Comparison of ENCODE assay signal across 8 cellular contexts in genomic region chr1:65419681-65420589, GRCh38. TPM values are rescaled to one million over a fixed set of nuclear protein-coding genes. Genes with fewer than 3 reads are reported as not detected.
A peak's percentile ranks its signal among the peaks of the same experiment; 100 is the strongest.
DNase-seq lines count a peak whose midpoint lies in the region; ATAC-seq and TF ChIP-seq lines count a peak whose summit lies in the region.

No MANE protein-coding gene starts in this region.

- peaks cover 2% of the 10 kb centered on the region; the same call in 1 of the 2 replicates for H3K9me3 ChIP-seq in MG63

- no peak for TF ChIP-seq CTCF in fibroblast of villous mesenchyme (IDR thresholded peaks at IDR 0.05; ENCODE audit: insufficient read depth, low read depth, low read length)
- no peak for TF ChIP-seq CTCF in neural crest cell (conservative IDR thresholded peaks at IDR 0.05)

- H3K4me1 Mint-ChIP-seq in neural crest cell, result peaks cover 19% of the 10 kb centered on the region
- peaks cover 13% of the 10 kb centered on the region for H3K4me1 Mint-ChIP-seq in stimulated activated naive CD8-positive, alpha-beta T cell treated with anti-CD3 and anti-CD28 coated beads, Interleukin-15, amount 100 ng/mL, for 72 hours

- peaks cover 7% of the 10 kb centered on the region for H3K27me3 ChIP-seq in MG63

- in situ Hi-C loops in G401 (cut with HindIII; ENCODE audit: low sequenced_read_pairs), result no loop called here

- H3K9me3 Mint-ChIP-seq in neural crest cell, result no peaks in the 10 kb centered on the region
- H3K9me3 Mint-ChIP-seq in stimulated activated naive CD8-positive, alpha-beta T cell treated with anti-CD3 and anti-CD28 coated beads, Interleukin-15, amount 100 ng/mL, for 72 hours, result no peaks in the 10 kb centered on the region

- H3K27ac Mint-ChIP-seq in neural crest cell (ENCODE audit: unreplicated experiment), result peak overlapping the region; percentile 84
- peak overlapping the region; percentile 65 to 96 for H3K27ac Mint-ChIP-seq in stimulated activated naive CD8-positive, alpha-beta T cell treated with anti-CD3 and anti-CD28 coated beads, Interleukin-15, amount 100 ng/mL, for 72 hours

- peaks cover 22% of the 10 kb centered on the region for H3K27me3 Mint-ChIP-seq in neural crest cell (ENCODE audit: low read depth)
- H3K27me3 Mint-ChIP-seq in stimulated activated naive CD8-positive, alpha-beta T cell treated with anti-CD3 and anti-CD28 coated beads, Interleukin-15, amount 100 ng/mL, for 72 hours, result no peaks in the 10 kb centered on the region

- no peak overlapping the region for H3K4me3 Mint-ChIP-seq in neural crest cell
- no peak overlapping the region for H3K4me3 Mint-ChIP-seq in stimulated activated naive CD8-positive, alpha-beta T cell treated with anti-CD3 and anti-CD28 coated beads, Interleukin-15, amount 100 ng/mL, for 72 hours

- ATAC-seq in stimulated activated naive CD8-positive, alpha-beta T cell treated with anti-CD3 and anti-CD28 coated beads, Interleukin-15, amount 100 ng/mL, for 72 hours, result peak; percentile 95

- peaks cover 6% of the 10 kb centered on the region for H3K36me3 ChIP-seq in MG63

- peaks cover 2% of the 10 kb centered on the region for H3K36me3 Mint-ChIP-seq in neural crest cell (ENCODE audit: low read depth)

- peak overlapping the region; percentile 95 for H3K4me3 ChIP-seq in MG63
- peak overlapping the region; percentile 93 for H3K4me3 ChIP-seq in fibroblast of villous mesenchyme (ENCODE audit: low read depth, low read length)

- DNase-seq in G401 (ENCODE audit: low spot score) (peak; percentile 96), HCEC 1CT (peak; percentile 100), MG63 (peak; percentile 95), SHP77 (lab: John Stamatoyannopoulos, UW) (peak; percentile 93 to 98), fibroblast of villous mesenchyme (ENCODE audit: low read depth) (peak; percentile 99), neural crest cell (ENCODE audit: low read depth, low spot score) (peak; percentile 94)
- peak; percentile 99 for DNase-seq in activated effector memory CD4-positive, alpha-beta T cell treated with anti-CD3 and anti-CD28 coated beads, Interleukin-2, amount 50 U/mL, for 16 hours
- peak; percentile 99 for DNase-seq in stimulated activated naive CD8-positive, alpha-beta T cell treated with anti-CD3 and anti-CD28 coated beads, Interleukin-15, amount 100 ng/mL, for 72 hours

RNA-seq across cellular contexts. Expression of gene LEPR, which starts 0.5 kb away (rescaled TPM):
- 4.1 and 4.4 TPM in 2 replicates for total RNA-seq in G401 (2014; rRNA removed; shearing (Covaris generic))
- 1.7 and 4.0 TPM in 2 replicates for total RNA-seq in MG63 (2014; rRNA removed; shearing (Covaris generic); ENCODE audit: low replicate concordance)
- total RNA-seq in fibroblast of villous mesenchyme (47.7 and 92.8 TPM in 2 replicates), neural crest cell (2.5 and 2.7 TPM in 2 replicates)

RNA-seq across cellular contexts. Expression of gene LEPROT, which starts 0.5 kb away (rescaled TPM):
- 15.1 and 18.0 TPM in 2 replicates for total RNA-seq in G401 (2014; rRNA removed; shearing (Covaris generic))
- 16.0 and 17.4 TPM in 2 replicates for total RNA-seq in MG63 (2014; rRNA removed; shearing (Covaris generic); ENCODE audit: low replicate concordance)
- total RNA-seq in fibroblast of villous mesenchyme, result 57.7 and 89.4 TPM in 2 replicates
- 31.0 and 33.7 TPM in 2 replicates for total RNA-seq in neural crest cell

Comparison
In these comparisons a context has a peak if more than half of its experiments do, and no peak if none do; other contexts are left out.
1. Peak in every context shown above with its lines: DNase-seq, ATAC-seq and H3K4me3 ChIP-seq.